14 cellular contexts compared by ENCODE assay signal in genomic region chr9:90007516-90008430, GRCh38.
A peak's percentile ranks its signal among the peaks of the same experiment; 100 is the strongest.
DNase-seq lines count a peak whose midpoint lies in the region; ATAC-seq and TF ChIP-seq lines count a peak whose summit lies in the region.
"Had no signal": no experiment of that assay in that cellular context is flagged by ENCODE, and none has a peak within 500 bp of the region (broad histone marks: within the 10 kb centered on the region; RNA-seq: fewer than 3 reads in every experiment).

No MANE protein-coding gene starts in this region.

- H3K4me1 ChIP-seq in hepatocyte (ENCODE audit: insufficient read depth), result no peaks in the 10 kb centered on the region

- peak overlapping the region; percentile 30 for H3K4me2 ChIP-seq in hepatocyte

- ATAC-seq in GM19395 (IDR thresholded peaks at IDR 0.05; ENCODE audit: unreplicated experiment) (peak; percentile 68), HG03378 (IDR thresholded peaks at IDR 0.05; ENCODE audit: unreplicated experiment) (no peak)
- ATAC-seq: activated naive CD8-positive, alpha-beta T cell treated with anti-CD3 and anti-CD28 coated beads, Interleukin-2, amount 50 U/mL, for 24 hours; heart left ventricle; SK-N-SH treated with all-trans-retinoic acid at 6 μM for 48 hours had no signal

- H3K4me3 ChIP-seq in hepatocyte, result no peak overlapping the region
- H3K4me3 ChIP-seq in skin epidermis, result no peak overlapping the region
- H3K4me3 ChIP-seq: heart left ventricle had no signal

- H3K27me3 ChIP-seq in hepatocyte, result no peaks in the 10 kb centered on the region
- H3K27me3 ChIP-seq: heart left ventricle, neutrophil had no signal

- no peaks in the 10 kb centered on the region for H3K79me2 ChIP-seq in hepatocyte

- no peaks in the 10 kb centered on the region for H4K20me1 ChIP-seq in hepatocyte (ENCODE audit: insufficient read depth, poor library complexity, severe bottlenecking)

- DNase-seq in amniotic epithelial cell (ENCODE audit: low read depth) (peak; percentile 83), hepatocyte (ENCODE audit: low spot score) (peak; percentile 27), nucleus accumbens (lab: John Stamatoyannopoulos, UW) (no peak), OCI-M2 (lab: John Stamatoyannopoulos, UW; ENCODE audit: unreplicated experiment) (no peak)
- no peak for DNase-seq in central memory CD4-positive, alpha-beta T cell
- DNase-seq: activated CD4-positive, alpha-beta memory T cell treated with anti-CD3 and anti-CD28 coated beads for 36 hours; activated naive CD8-positive, alpha-beta T cell treated with anti-CD3 and anti-CD28 coated beads, Interleukin-2, amount 50 U/mL, for 24 hours; GDM1; heart left ventricle had no signal

- H3K9me3 ChIP-seq in hepatocyte (ENCODE audit: low read depth), result no peaks in the 10 kb centered on the region
- H3K9me3 ChIP-seq: neutrophil had no signal

- no peaks in the 10 kb centered on the region for H3K9me2 ChIP-seq in hepatocyte (replicated peaks; ENCODE audit: insufficient read depth)

- no peak for TF ChIP-seq CTCF in hepatocyte (IDR thresholded peaks at IDR 0.05; ENCODE audit: poor library complexity)

- H3K36me3 ChIP-seq in hepatocyte (replicated peaks; ENCODE audit: insufficient read depth, low read depth), result no peaks in the 10 kb centered on the region
- H3K36me3 ChIP-seq: heart left ventricle, neutrophil had no signal

- H3K27ac ChIP-seq in hepatocyte (peak overlapping the region; percentile 82), skin epidermis (peak overlapping the region in 13 of 21 experiments; percentile 1 to 79 (median 58))
- H3K27ac ChIP-seq: heart left ventricle, neutrophil had no signal

- WGBS in hepatocyte (ENCODE audit: low lambda C conversion rate, missing lambda C conversion rate), result 64% methylated on average over 11 of the region's 11 CpGs

- peak overlapping the region; percentile 28 for H2AFZ ChIP-seq in hepatocyte

Comparison
In these comparisons a context has a peak if more than half of its experiments do, and no peak if none do; other contexts are left out.
1. DNase-seq: peak in amniotic epithelial cell (single experiment) and hepatocyte (single experiment); none in central memory CD4-positive, alpha-beta T cell (single experiment), nucleus accumbens (0 of 56) and OCI-M2 (single experiment).